20 cellular contexts compared by ENCODE assay signal in the genomic region with DNA sequence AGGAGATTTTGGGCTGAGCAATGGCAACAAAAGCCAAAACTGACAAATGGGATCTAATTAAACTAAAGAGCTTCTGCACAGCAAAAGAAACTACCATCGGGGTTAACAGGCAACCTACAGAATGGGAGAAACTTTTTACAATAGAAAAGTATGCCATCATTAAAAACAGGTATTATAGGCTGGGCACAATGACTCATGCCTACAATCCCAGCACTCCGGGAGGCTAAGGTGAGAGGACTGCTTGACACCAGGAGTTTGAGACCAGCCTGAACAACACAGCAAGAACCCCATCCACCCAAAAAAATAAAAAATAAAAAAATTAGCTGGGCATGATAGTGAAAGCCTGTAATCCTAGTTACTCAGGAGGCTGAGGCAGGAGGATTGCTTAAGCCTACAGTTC. TPM values are rescaled to one million over a fixed set of nuclear protein-coding genes. Genes with fewer than 3 reads are reported as not detected.
DNase-seq lines count a peak whose midpoint lies in the region; ATAC-seq and TF ChIP-seq lines count a peak whose summit lies in the region.
"Had no signal": no experiment of that assay in that cellular context is flagged by ENCODE, and none has a peak within 500 bp of the region (broad histone marks: within the 10 kb centered on the region; RNA-seq: fewer than 3 reads in every experiment).

No MANE protein-coding gene starts in this region.

- H3K36me3 ChIP-seq in mammary epithelial cell (ENCODE audit: insufficient read depth, low read length) (no peaks in the 10 kb centered on the region), PC-3 (ENCODE audit: low read depth, low read length) (no peaks in the 10 kb centered on the region), mucosa of descending colon (ENCODE audit: low read depth) (no peaks in the 10 kb centered on the region)
- H3K36me3 ChIP-seq: BLaER1, HAP-1 had no signal

- H3K4me3 Mint-ChIP-seq in MCF 10A (ENCODE audit: unreplicated experiment): no peak overlapping the region
- no peak overlapping the region for H3K4me3 Mint-ChIP-seq in osteocyte (ENCODE audit: unreplicated experiment)
- H3K4me3 Mint-ChIP-seq: B cell; CD4-positive, CD25-positive, alpha-beta regulatory T cell; CD8-positive, alpha-beta T cell had no signal

- CTCF ChIA-PET in MCF 10A (lab: Yijun Ruan, JAX): interaction anchor here (0.6 to 1.3 kb wide), 4 partner anchors 22 to 373 kb away, joined by 3 to 5 read pairs (median 4); no protein-coding TSS in a partner anchor
- CTCF ChIA-PET in mammary epithelial cell (lab: Charles Lee; ENCODE audit: low non-redundant PET): no interaction called here
- CTCF ChIA-PET in PC-3 (lab: Charles Lee): no interaction called here

- H3K9me3 ChIP-seq in mammary epithelial cell (replicated peaks; ENCODE audit: insufficient read depth, low read length): no peaks in the 10 kb centered on the region
- no peaks in the 10 kb centered on the region for H3K9me3 ChIP-seq in PC-3 (ENCODE audit: low read length)
- H3K9me3 ChIP-seq in mucosa of descending colon: no peaks in the 10 kb centered on the region
- H3K9me3 ChIP-seq: HAP-1 had no signal

- TF ChIP-seq CTCF in MCF 10A (IDR thresholded peaks at IDR 0.05; ENCODE audit: unreplicated experiment): no peak
- TF ChIP-seq CTCF in mammary epithelial cell (conservative IDR thresholded peaks at IDR 0.05 in 1 of 2, IDR thresholded peaks at IDR 0.05 in 1 of 2; ENCODE audit: extremely low read depth in 1 of 2, insufficient read depth in 1 of 2, low read depth in 1 of 2, low read length in 2 of 2): no peak
- TF ChIP-seq CTCF in PC-3 (conservative IDR thresholded peaks at IDR 0.05; ENCODE audit: low read depth, low read length): no peak
- TF ChIP-seq CTCF in epithelial cell of esophagus (IDR thresholded peaks at IDR 0.05; ENCODE audit: insufficient read depth, low read depth, low read length, missing control alignments): no peak
- TF ChIP-seq CTCF in mucosa of descending colon (IDR thresholded peaks at IDR 0.05): no peak
- TF ChIP-seq CTCF in osteocyte (IDR thresholded peaks at IDR 0.05): no peak

- H3K79me2 ChIP-seq in mammary epithelial cell (ENCODE audit: insufficient read depth, low read length) (peaks cover 11% of the 10 kb centered on the region), PC-3 (ENCODE audit: low read length) (no peaks in the 10 kb centered on the region)

- H3K27me3 ChIP-seq in mammary epithelial cell (ENCODE audit: insufficient read depth, low read length) (no peaks in the 10 kb centered on the region), PC-3 (ENCODE audit: low read length) (no peaks in the 10 kb centered on the region)
- H3K27me3 ChIP-seq: BLaER1 had no signal

- H3K4me1 Mint-ChIP-seq in MCF 10A (ENCODE audit: insufficient read depth, unreplicated experiment) (no peaks in the 10 kb centered on the region), osteocyte (ENCODE audit: unreplicated experiment) (no peaks in the 10 kb centered on the region)
- H3K4me1 Mint-ChIP-seq: B cell had no signal

- in situ Hi-C loops in mammary epithelial cell (cut with MboI; ENCODE audit: low sequenced_read_pairs in 2 of 2): no loop called here

- no peaks in the 10 kb centered on the region for H4K20me1 ChIP-seq in mammary epithelial cell (ENCODE audit: insufficient read depth, low read length)
- no peaks in the 10 kb centered on the region for H4K20me1 ChIP-seq in PC-3 (ENCODE audit: low read length)
- H4K20me1 ChIP-seq: BLaER1 had no signal

- WGBS in mammary epithelial cell (ENCODE audit: low coverage, missing lambda C conversion rate): 88% methylated on average over 2 of the region's 2 CpGs

- H2AFZ ChIP-seq in mammary epithelial cell (ENCODE audit: low read depth, low read length) (no peak overlapping the region), PC-3 (ENCODE audit: low read length) (no peak overlapping the region)

- H3K27me3 Mint-ChIP-seq in MCF 10A (ENCODE audit: insufficient read depth, unreplicated experiment) (no peaks in the 10 kb centered on the region), osteocyte (ENCODE audit: unreplicated experiment) (no peaks in the 10 kb centered on the region)
- H3K27me3 Mint-ChIP-seq: B cell; CD4-positive, CD25-positive, alpha-beta regulatory T cell had no signal

- H3K27ac Mint-ChIP-seq in MCF 10A (ENCODE audit: low read depth, unreplicated experiment): peak overlapping the region; percentile 19
- no peak overlapping the region for H3K27ac Mint-ChIP-seq in osteocyte (ENCODE audit: unreplicated experiment)
- H3K27ac Mint-ChIP-seq: B cell; CD4-positive, CD25-positive, alpha-beta regulatory T cell; CD8-positive, alpha-beta T cell had no signal

- DNase-seq in MCF 10A (ENCODE audit: unreplicated experiment) (peak; percentile 6), mammary epithelial cell (no peak), PC-3 (peak; percentile 14), epithelial cell of esophagus (ENCODE audit: low read depth) (peak; percentile 18), mucosa of descending colon (no peak), NCI-H510A treated with DMSO at 0.1 percent for 48 hours (lab: John Stamatoyannopoulos, UW) (no peak), osteocyte (ENCODE audit: extremely low spot score, unreplicated experiment) (no peak)
- DNase-seq in activated CD4-positive, alpha-beta T cell treated with anti-CD3 and anti-CD28 coated beads for 1 hour: no peak
- DNase-seq: CD4-positive, CD25-positive, alpha-beta regulatory T cell; CD8-positive, alpha-beta T cell; DMS 273 treated with DMSO at 0.1 percent for 48 hours; DMS79; EL; GF-D8; GOT3 had no signal

- H3K36me3 Mint-ChIP-seq in MCF 10A (ENCODE audit: insufficient read depth, unreplicated experiment): no peaks in the 10 kb centered on the region
- H3K36me3 Mint-ChIP-seq in osteocyte (ENCODE audit: unreplicated experiment): no peaks in the 10 kb centered on the region
- H3K36me3 Mint-ChIP-seq: CD8-positive, alpha-beta T cell had no signal

- H3K9me2 ChIP-seq in PC-3 (replicated peaks; ENCODE audit: low read length): no peaks in the 10 kb centered on the region

- POLR2A ChIA-PET in MCF 10A (lab: Yijun Ruan, JAX) (interaction anchor here (0.9 kb wide), 1 partner anchor 55 kb away, joined by 3 read pairs; the partner anchor contains the start of gene MBOAT1), PC-3 (lab: Charles Lee; ENCODE audit: unreplicated experiment) (no interaction called here)

- no peaks in the 10 kb centered on the region for H3F3A ChIP-seq in PC-3 (ENCODE audit: low read length, unreplicated experiment)

- H3K9ac ChIP-seq in mammary epithelial cell (ENCODE audit: insufficient read depth, low read length) (no peak overlapping the region), PC-3 (ENCODE audit: low read length) (no peak overlapping the region)
- H3K9ac ChIP-seq: BLaER1 had no signal

- intact Hi-C loops in MCF 10A (cut with micrococcal nuclease): no loop called here
- intact Hi-C loops in mammary epithelial cell (cut with micrococcal nuclease): no loop called here
- intact Hi-C loops in PC-3 (cut with micrococcal nuclease): no loop called here
- intact Hi-C loops in mucosa of descending colon (cut with DNase I, micrococcal nuclease): no loop called here

- no peak overlapping the region for H3K4me3 ChIP-seq in mammary epithelial cell (replicated peaks in 1 of 3; ENCODE audit: insufficient read depth in 1 of 3, low read depth in 2 of 3, low read length in 3 of 3)
- no peak overlapping the region for H3K4me3 ChIP-seq in PC-3 (ENCODE audit: low read length)
- no peak overlapping the region for H3K4me3 ChIP-seq in epithelial cell of esophagus (ENCODE audit: low read length)
- no peak overlapping the region for H3K4me3 ChIP-seq in mucosa of descending colon
- H3K4me3 ChIP-seq: BLaER1, HAP-1 had no signal

- H3K4me1 ChIP-seq in mammary epithelial cell (ENCODE audit: insufficient read depth, low read length) (no peaks in the 10 kb centered on the region), PC-3 (ENCODE audit: insufficient read depth, low read length) (no peaks in the 10 kb centered on the region), mucosa of descending colon (ENCODE audit: low read depth) (peaks cover 10% of the 10 kb centered on the region)
- H3K4me1 ChIP-seq: BLaER1 had no signal

- H3K27ac ChIP-seq in mammary epithelial cell (ENCODE audit: insufficient read depth, low read depth, low read length) (no peak overlapping the region), PC-3 (ENCODE audit: low read length) (no peak overlapping the region)
- H3K27ac ChIP-seq: 22Rv1, BLaER1, C4-2B had no signal

- ATAC-seq in PC-3: no peak
- peak; percentile 69 for ATAC-seq in mucosa of descending colon
- ATAC-seq: CD8-positive, alpha-beta T cell had no signal

- dilution Hi-C loops in mammary epithelial cell (cut with HindIII; ENCODE audit: low sequenced_read_pairs): no loop called here

- H3K9me3 Mint-ChIP-seq in MCF 10A (ENCODE audit: unreplicated experiment) (no peaks in the 10 kb centered on the region), osteocyte (ENCODE audit: unreplicated experiment) (no peaks in the 10 kb centered on the region)
- H3K9me3 Mint-ChIP-seq: CD8-positive, alpha-beta T cell had no signal

- BruUV-seq in MCF 10A (replicated peaks; lab: Mats Ljungman, UMichigan): no TSS peak
- BruUV-seq in mammary epithelial cell (replicated peaks; lab: Mats Ljungman, UMichigan): no TSS peak
- BruUV-seq in PC-3 (replicated peaks; lab: Mats Ljungman, UMichigan): no TSS peak

- no peak overlapping the region for H3K4me2 ChIP-seq in mammary epithelial cell (ENCODE audit: insufficient read depth, low read depth, low read length)
- H3K4me2 ChIP-seq in PC-3 (ENCODE audit: low read length): no peak overlapping the region
- H3K4me2 ChIP-seq: BLaER1 had no signal

RNA-seq across cellular contexts. Expression of gene MBOAT1, which starts 55.4 kb away (rescaled TPM):
- total RNA-seq in MCF 10A (2022) (6.3 and 9.3 TPM in 2 replicates), mammary epithelial cell (1 to 10 TPM; 2.3 to 8.2 TPM), PC-3 (2014; rRNA removed) (8.4 and 10.3 TPM in 2 replicates), mucosa of descending colon (10 to 100 TPM; 33.7 to 77.0 (median 54.4) TPM), osteocyte (6.5 and 6.6 TPM in 2 replicates)
- polyA plus RNA-seq in mammary epithelial cell: 4.6 TPM
- 12.7 TPM for polyA minus RNA-seq in mammary epithelial cell

Comparison
In these comparisons a context has a peak if more than half of its experiments do, and no peak if none do; other contexts are left out.
1. DNase-seq: peak in MCF 10A (single experiment), PC-3 (single experiment) and epithelial cell of esophagus (single experiment); none in mammary epithelial cell (single experiment), mucosa of descending colon (0 of 3), NCI-H510A treated with DMSO at 0.1 percent for 48 hours (single experiment), osteocyte (single experiment) and activated CD4-positive, alpha-beta T cell treated with anti-CD3 and anti-CD28 coated beads for 1 hour (single experiment).